ENCODE assay signal across 1 cellular context in genomic region chr15:74140445-74140761, GRCh38.
A peak's percentile ranks its signal among the peaks of the same experiment; 100 is the strongest.
TF ChIP-seq lines count a peak whose summit lies in the region.

No MANE protein-coding gene starts in this region.

TF ChIP-seq in GM23338, 12 proteins besides CTCF, POLR2A, EP300 and RAD21 (continued from another document):
- TF ChIP-seq, protein P1, sequence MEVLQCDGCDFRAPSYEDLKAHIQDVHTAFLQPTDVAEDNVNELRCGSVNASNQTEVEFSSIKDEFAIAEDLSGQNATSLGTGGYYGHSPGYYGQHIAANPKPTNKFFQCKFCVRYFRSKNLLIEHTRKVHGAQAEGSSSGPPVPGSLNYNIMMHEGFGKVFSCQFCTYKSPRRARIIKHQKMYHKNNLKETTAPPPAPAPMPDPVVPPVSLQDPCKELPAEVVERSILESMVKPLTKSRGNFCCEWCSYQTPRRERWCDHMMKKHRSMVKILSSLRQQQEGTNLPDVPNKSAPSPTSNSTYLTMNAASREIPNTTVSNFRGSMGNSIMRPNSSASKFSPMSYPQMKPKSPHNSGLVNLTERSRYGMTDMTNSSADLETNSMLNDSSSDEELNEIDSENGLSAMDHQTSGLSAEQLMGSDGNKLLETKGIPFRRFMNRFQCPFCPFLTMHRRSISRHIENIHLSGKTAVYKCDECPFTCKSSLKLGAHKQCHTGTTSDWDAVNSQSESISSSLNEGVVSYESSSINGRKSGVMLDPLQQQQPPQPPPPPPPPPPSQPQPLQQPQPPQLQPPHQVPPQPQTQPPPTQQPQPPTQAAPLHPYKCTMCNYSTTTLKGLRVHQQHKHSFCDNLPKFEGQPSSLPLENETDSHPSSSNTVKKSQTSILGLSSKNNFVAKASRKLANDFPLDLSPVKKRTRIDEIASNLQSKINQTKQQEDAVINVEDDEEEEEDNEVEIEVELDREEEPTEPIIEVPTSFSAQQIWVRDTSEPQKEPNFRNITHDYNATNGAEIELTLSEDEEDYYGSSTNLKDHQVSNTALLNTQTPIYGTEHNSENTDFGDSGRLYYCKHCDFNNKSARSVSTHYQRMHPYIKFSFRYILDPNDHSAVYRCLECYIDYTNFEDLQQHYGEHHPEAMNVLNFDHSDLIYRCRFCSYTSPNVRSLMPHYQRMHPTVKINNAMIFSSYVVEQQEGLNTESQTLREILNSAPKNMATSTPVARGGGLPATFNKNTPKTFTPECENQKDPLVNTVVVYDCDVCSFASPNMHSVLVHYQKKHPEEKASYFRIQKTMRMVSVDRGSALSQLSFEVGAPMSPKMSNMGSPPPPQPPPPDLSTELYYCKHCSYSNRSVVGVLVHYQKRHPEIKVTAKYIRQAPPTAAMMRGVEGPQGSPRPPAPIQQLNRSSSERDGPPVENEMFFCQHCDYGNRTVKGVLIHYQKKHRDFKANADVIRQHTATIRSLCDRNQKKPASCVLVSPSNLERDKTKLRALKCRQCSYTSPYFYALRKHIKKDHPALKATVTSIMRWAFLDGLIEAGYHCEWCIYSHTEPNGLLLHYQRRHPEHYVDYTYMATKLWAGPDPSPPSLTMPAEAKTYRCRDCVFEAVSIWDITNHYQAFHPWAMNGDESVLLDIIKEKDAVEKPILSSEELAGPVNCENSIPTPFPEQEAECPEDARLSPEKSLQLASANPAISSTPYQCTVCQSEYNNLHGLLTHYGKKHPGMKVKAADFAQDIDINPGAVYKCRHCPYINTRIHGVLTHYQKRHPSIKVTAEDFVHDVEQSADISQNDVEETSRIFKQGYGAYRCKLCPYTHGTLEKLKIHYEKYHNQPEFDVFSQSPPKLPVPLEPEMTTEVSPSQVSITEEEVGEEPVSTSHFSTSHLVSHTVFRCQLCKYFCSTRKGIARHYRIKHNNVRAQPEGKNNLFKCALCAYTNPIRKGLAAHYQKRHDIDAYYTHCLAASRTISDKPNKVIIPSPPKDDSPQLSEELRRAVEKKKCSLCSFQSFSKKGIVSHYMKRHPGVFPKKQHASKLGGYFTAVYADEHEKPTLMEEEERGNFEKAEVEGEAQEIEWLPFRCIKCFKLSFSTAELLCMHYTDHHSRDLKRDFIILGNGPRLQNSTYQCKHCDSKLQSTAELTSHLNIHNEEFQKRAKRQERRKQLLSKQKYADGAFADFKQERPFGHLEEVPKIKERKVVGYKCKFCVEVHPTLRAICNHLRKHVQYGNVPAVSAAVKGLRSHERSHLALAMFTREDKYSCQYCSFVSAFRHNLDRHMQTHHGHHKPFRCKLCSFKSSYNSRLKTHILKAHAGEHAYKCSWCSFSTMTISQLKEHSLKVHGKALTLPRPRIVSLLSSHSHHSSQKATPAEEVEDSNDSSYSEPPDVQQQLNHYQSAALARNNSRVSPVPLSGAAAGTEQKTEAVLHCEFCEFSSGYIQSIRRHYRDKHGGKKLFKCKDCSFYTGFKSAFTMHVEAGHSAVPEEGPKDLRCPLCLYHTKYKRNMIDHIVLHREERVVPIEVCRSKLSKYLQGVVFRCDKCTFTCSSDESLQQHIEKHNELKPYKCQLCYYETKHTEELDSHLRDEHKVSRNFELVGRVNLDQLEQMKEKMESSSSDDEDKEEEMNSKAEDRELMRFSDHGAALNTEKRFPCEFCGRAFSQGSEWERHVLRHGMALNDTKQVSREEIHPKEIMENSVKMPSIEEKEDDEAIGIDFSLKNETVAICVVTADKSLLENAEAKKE (CRISPR knock-in tag; IDR thresholded peaks at IDR 0.05) = peak; percentile 34; the same call in 1 of the 2 replicates
